Comparison of ENCODE assay signal across 32 cellular contexts in the genomic region with DNA sequence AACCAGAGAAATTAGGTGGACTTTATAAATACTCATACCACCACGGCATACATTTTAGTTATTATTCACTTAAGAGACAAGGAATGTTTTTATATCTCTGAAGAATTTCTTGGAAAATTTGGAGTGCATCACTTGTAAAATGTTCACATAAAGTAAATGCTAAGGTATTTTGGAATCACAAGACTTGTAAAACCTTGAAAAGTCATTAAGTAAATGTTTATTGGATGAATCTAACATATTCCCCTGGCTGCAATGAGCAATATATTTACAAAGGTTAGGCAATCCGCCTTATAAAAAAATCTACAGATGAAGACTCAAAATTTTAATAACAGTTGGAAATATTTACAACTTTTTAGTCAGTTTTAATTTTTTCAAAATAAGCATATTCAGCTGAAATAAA.
A peak's percentile ranks its signal among the peaks of the same experiment; 100 is the strongest.
DNase-seq lines count a peak whose midpoint lies in the region; ATAC-seq, FAIRE-seq and TF ChIP-seq lines count a peak whose summit lies in the region.
"Had no signal": no experiment of that assay in that cellular context is flagged by ENCODE, and none has a peak within 500 bp of the region (broad histone marks: within the 10 kb centered on the region; RNA-seq: fewer than 3 reads in every experiment).

No MANE protein-coding gene starts in this region.

- H3K9me1 ChIP-seq in K562 (ENCODE audit: control insufficient read depth, insufficient read depth, low read length) = no peaks in the 10 kb centered on the region

- FAIRE-seq in K562 (lab: Jason Lieb, UNC) = no peak
- FAIRE-seq: A549, D721Med had no signal

- no peaks in the 10 kb centered on the region for H3K9me3 ChIP-seq in PC-3 (ENCODE audit: low read length)
- no peaks in the 10 kb centered on the region for H3K9me3 ChIP-seq in K562 (replicated peaks; ENCODE audit: control insufficient read depth, insufficient read depth, low read depth, low read length)
- H3K9me3 ChIP-seq: A549, BE2C had no signal

- H3K9me2 ChIP-seq in PC-3 (replicated peaks; ENCODE audit: low read length) = no peaks in the 10 kb centered on the region

- H3F3A ChIP-seq in PC-3 (ENCODE audit: low read length, unreplicated experiment) = no peaks in the 10 kb centered on the region

- TF ChIP-seq CTCF in LNCaP clone FGC (IDR thresholded peaks at IDR 0.05; ENCODE audit: control insufficient read depth, extremely low read depth, insufficient read depth) = no peak
- no peak for TF ChIP-seq CTCF in PC-3 (conservative IDR thresholded peaks at IDR 0.05; ENCODE audit: low read depth, low read length)
- TF ChIP-seq CTCF in K562 (IDR thresholded peaks at IDR 0.05 in 2 of 3, conservative IDR thresholded peaks at IDR 0.05 in 1 of 3; ENCODE audit: insufficient read depth in 2 of 3, low read depth in 1 of 3, low read length in 3 of 3) = no peak
- TF ChIP-seq CTCF in coronary artery (IDR thresholded peaks at IDR 0.05) = no peak

- H2AFZ ChIP-seq in PC-3 (ENCODE audit: low read length) (no peak overlapping the region), K562 (ENCODE audit: low read depth, low read length) (no peak overlapping the region)

- BruUV-seq in PC-3 (replicated peaks; lab: Mats Ljungman, UMichigan) (no TSS peak), K562 (replicated peaks; lab: Mats Ljungman, UMichigan) (no TSS peak)

- CTCF ChIA-PET in PC-3 (lab: Charles Lee) (no interaction called here), K562 (lab: Yijun Ruan, JAX; ENCODE audit: low intra/inter-chr PET ratio) (no interaction called here)

- H3K4me1 ChIP-seq in PC-3 (ENCODE audit: insufficient read depth, low read length) = peaks cover 15% of the 10 kb centered on the region
- no peaks in the 10 kb centered on the region for H3K4me1 ChIP-seq in K562 (replicated peaks in 1 of 2; ENCODE audit: control insufficient read depth in 2 of 2, insufficient read depth in 2 of 2, low read length in 2 of 2)
- H3K4me1 ChIP-seq: A549; BE2C; BLaER1; BLaER1 treated with 17β-estradiol and CSF1 and Interleukin-3, amounts not matched to agents 10 nM and 100 nM; Caco-2 had no signal

- no peak for TF ChIP-seq POLR2A in K562 (conservative IDR thresholded peaks at IDR 0.05)

- no peak overlapping the region for H3K4me3 ChIP-seq in LNCaP clone FGC (ENCODE audit: low read depth, low read length)
- H3K4me3 ChIP-seq in PC-3 (ENCODE audit: low read length) = no peak overlapping the region
- H3K4me3 ChIP-seq in K562 = no peak overlapping the region
- no peak overlapping the region for H3K4me3 ChIP-seq in coronary artery
- H3K4me3 ChIP-seq: A549; BLaER1; BLaER1 treated with 17β-estradiol and CSF1 and Interleukin-3, amounts not matched to agents 10 nM and 100 nM had no signal

- peak; percentile 66 for ATAC-seq in PC-3
- ATAC-seq in K562 = no peak
- no peak for ATAC-seq in HG02884 (IDR thresholded peaks at IDR 0.05; ENCODE audit: unreplicated experiment)
- no peak for ATAC-seq in HG02798 (IDR thresholded peaks at IDR 0.05; ENCODE audit: poor library complexity, unreplicated experiment)
- ATAC-seq: A549; CD8-positive, alpha-beta T cell had no signal

- H3K27ac ChIP-seq in PC-3 (ENCODE audit: low read length) (peak overlapping the region; percentile 52), K562 (ENCODE audit: extremely low read depth, low read depth, low read length) (no peak overlapping the region), coronary artery (no peak overlapping the region)
- H3K27ac ChIP-seq: 22Rv1; A549; BLaER1; BLaER1 treated with 17β-estradiol and CSF1 and Interleukin-3, amounts not matched to agents 10 nM and 100 nM; C4-2B had no signal

- 46% methylated on average over 2 of the region's 2 CpGs for WGBS in K562 (ENCODE audit: insufficient coverage, low coverage, missing lambda C conversion rate)

- intact Hi-C loops in PC-3 (cut with micrococcal nuclease) (no loop called here), K562 (cut with micrococcal nuclease) (no loop called here)

- H3K27me3 ChIP-seq in PC-3 (ENCODE audit: low read length) (no peaks in the 10 kb centered on the region), K562 (ENCODE audit: control insufficient read depth in 2 of 2, insufficient read depth in 2 of 2, low read length in 2 of 2) (no peaks in the 10 kb centered on the region)
- H3K27me3 ChIP-seq: BE2C; BLaER1; BLaER1 treated with 17β-estradiol and CSF1 and Interleukin-3, amounts not matched to agents 10 nM and 100 nM had no signal

- POLR2A ChIA-PET in PC-3 (lab: Charles Lee; ENCODE audit: unreplicated experiment) (no interaction called here), K562 (lab: Yijun Ruan, JAX) (no interaction called here)

- H3K9ac ChIP-seq in PC-3 (ENCODE audit: low read length) (no peak overlapping the region), K562 (ENCODE audit: insufficient read depth in 1 of 2, low read depth in 2 of 2, low read length in 2 of 2) (no peak overlapping the region)
- H3K9ac ChIP-seq: BLaER1; BLaER1 treated with 17β-estradiol and CSF1 and Interleukin-3, amounts not matched to agents 10 nM and 100 nM had no signal

- H3K36me3 ChIP-seq in PC-3 (ENCODE audit: low read depth, low read length) (no peaks in the 10 kb centered on the region), K562 (ENCODE audit: control insufficient read depth, insufficient read depth, low read length) (no peaks in the 10 kb centered on the region)
- H3K36me3 ChIP-seq: BE2C; BLaER1; BLaER1 treated with 17β-estradiol and CSF1 and Interleukin-3, amounts not matched to agents 10 nM and 100 nM had no signal

- no peak for TF ChIP-seq RAD21 in K562 (CRISPR knock-in tag; conservative IDR thresholded peaks at IDR 0.05 in 1 of 2, IDR thresholded peaks at IDR 0.05 in 1 of 2)

- H3K4me2 ChIP-seq in PC-3 (ENCODE audit: low read length) (0 out of 2 replicates have a peak overlapping the region, but pooled peaks have one; percentile 34), K562 (ENCODE audit: insufficient read depth, low read length) (no peak overlapping the region)
- H3K4me2 ChIP-seq: A549; BLaER1; BLaER1 treated with 17β-estradiol and CSF1 and Interleukin-3, amounts not matched to agents 10 nM and 100 nM had no signal

- no peaks in the 10 kb centered on the region for H3K79me2 ChIP-seq in PC-3 (ENCODE audit: low read length)
- H3K79me2 ChIP-seq in K562 (ENCODE audit: control insufficient read depth, insufficient read depth, low read length) = no peaks in the 10 kb centered on the region

- DNase-seq in LNCaP clone FGC (ENCODE audit: low read depth) = peak; percentile 17
- peak; percentile 77 for DNase-seq in PC-3
- no peak for DNase-seq in K562 (ENCODE audit: extremely low read depth in 1 of 4, low spot score in 3 of 4)
- no peak for DNase-seq in coronary artery (ENCODE audit: low spot score)
- DNase-seq: 8988T; ACHN; AML-193; BE2C; C1 segment of cervical spinal cord; Caco-2; Calu3; CD4-positive, alpha-beta memory T cell; CD4-positive, alpha-beta T cell; CD4-positive, CD25-positive, alpha-beta regulatory T cell; CD8-positive, alpha-beta memory T cell; CD8-positive, alpha-beta T cell; COR-L47; DMS 273 treated with DMSO at 0.1 percent for 48 hours; DMS153; DMS53; DMS79; DMS79 treated with DMSO at 0.1 percent for 48 hours; DND-41; EL had no signal

- in situ Hi-C loops in K562 (cut with MboI) = no loop called here

- H4K20me1 ChIP-seq in PC-3 (ENCODE audit: low read length) = no peaks in the 10 kb centered on the region
- H4K20me1 ChIP-seq in K562 (replicated peaks; ENCODE audit: control insufficient read depth, insufficient read depth, low read length) = no peaks in the 10 kb centered on the region
- H4K20me1 ChIP-seq: BLaER1; BLaER1 treated with 17β-estradiol and CSF1 and Interleukin-3, amounts not matched to agents 10 nM and 100 nM had no signal

- TF ChIP-seq EP300 in K562 (IDR thresholded peaks at IDR 0.05; ENCODE audit: low read length) = no peak

TF ChIP-seq in K562, 482 proteins besides CTCF, POLR2A, EP300 and RAD21:
- TF ChIP-seq HDAC6 (IDR thresholded peaks at IDR 0.05; ENCODE audit: low read depth, low read length) (no peak), ZNF316 (IDR thresholded peaks at IDR 0.05) (peak; percentile 9; the same call in 1 of the 2 replicates)

Comparison
In these comparisons a context has a peak if more than half of its experiments do, and no peak if none do; other contexts are left out.
1. DNase-seq: peak in LNCaP clone FGC (single experiment) and PC-3 (single experiment); none in K562 (0 of 4) and coronary artery (single experiment).